ENCODE assay signal across 1 cellular context in the genomic region with DNA sequence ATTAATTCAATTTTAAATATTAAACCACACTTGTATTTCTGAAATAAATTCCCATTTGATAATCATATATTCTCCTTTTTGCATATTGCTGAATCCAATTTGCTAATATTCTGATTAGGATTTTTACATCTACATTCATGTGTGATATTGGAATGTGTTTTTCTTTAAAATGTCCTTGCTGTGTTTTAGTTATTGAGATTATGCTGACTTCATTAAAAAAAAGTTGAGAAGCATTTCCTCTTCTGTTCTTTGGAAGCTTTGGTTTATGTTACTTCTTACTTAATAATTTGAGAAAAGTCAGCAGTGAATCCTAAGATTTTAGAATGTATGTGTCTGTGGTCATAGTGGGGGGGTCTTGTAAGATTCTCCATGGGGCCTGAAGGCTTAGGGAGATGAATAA.
TF ChIP-seq lines count a peak whose summit lies in the region.

No MANE protein-coding gene starts in this region.

TF ChIP-seq in GM23338, 12 proteins besides CTCF, POLR2A, EP300 and RAD21:
- TF ChIP-seq, protein P1, sequence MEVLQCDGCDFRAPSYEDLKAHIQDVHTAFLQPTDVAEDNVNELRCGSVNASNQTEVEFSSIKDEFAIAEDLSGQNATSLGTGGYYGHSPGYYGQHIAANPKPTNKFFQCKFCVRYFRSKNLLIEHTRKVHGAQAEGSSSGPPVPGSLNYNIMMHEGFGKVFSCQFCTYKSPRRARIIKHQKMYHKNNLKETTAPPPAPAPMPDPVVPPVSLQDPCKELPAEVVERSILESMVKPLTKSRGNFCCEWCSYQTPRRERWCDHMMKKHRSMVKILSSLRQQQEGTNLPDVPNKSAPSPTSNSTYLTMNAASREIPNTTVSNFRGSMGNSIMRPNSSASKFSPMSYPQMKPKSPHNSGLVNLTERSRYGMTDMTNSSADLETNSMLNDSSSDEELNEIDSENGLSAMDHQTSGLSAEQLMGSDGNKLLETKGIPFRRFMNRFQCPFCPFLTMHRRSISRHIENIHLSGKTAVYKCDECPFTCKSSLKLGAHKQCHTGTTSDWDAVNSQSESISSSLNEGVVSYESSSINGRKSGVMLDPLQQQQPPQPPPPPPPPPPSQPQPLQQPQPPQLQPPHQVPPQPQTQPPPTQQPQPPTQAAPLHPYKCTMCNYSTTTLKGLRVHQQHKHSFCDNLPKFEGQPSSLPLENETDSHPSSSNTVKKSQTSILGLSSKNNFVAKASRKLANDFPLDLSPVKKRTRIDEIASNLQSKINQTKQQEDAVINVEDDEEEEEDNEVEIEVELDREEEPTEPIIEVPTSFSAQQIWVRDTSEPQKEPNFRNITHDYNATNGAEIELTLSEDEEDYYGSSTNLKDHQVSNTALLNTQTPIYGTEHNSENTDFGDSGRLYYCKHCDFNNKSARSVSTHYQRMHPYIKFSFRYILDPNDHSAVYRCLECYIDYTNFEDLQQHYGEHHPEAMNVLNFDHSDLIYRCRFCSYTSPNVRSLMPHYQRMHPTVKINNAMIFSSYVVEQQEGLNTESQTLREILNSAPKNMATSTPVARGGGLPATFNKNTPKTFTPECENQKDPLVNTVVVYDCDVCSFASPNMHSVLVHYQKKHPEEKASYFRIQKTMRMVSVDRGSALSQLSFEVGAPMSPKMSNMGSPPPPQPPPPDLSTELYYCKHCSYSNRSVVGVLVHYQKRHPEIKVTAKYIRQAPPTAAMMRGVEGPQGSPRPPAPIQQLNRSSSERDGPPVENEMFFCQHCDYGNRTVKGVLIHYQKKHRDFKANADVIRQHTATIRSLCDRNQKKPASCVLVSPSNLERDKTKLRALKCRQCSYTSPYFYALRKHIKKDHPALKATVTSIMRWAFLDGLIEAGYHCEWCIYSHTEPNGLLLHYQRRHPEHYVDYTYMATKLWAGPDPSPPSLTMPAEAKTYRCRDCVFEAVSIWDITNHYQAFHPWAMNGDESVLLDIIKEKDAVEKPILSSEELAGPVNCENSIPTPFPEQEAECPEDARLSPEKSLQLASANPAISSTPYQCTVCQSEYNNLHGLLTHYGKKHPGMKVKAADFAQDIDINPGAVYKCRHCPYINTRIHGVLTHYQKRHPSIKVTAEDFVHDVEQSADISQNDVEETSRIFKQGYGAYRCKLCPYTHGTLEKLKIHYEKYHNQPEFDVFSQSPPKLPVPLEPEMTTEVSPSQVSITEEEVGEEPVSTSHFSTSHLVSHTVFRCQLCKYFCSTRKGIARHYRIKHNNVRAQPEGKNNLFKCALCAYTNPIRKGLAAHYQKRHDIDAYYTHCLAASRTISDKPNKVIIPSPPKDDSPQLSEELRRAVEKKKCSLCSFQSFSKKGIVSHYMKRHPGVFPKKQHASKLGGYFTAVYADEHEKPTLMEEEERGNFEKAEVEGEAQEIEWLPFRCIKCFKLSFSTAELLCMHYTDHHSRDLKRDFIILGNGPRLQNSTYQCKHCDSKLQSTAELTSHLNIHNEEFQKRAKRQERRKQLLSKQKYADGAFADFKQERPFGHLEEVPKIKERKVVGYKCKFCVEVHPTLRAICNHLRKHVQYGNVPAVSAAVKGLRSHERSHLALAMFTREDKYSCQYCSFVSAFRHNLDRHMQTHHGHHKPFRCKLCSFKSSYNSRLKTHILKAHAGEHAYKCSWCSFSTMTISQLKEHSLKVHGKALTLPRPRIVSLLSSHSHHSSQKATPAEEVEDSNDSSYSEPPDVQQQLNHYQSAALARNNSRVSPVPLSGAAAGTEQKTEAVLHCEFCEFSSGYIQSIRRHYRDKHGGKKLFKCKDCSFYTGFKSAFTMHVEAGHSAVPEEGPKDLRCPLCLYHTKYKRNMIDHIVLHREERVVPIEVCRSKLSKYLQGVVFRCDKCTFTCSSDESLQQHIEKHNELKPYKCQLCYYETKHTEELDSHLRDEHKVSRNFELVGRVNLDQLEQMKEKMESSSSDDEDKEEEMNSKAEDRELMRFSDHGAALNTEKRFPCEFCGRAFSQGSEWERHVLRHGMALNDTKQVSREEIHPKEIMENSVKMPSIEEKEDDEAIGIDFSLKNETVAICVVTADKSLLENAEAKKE (CRISPR knock-in tag; IDR thresholded peaks at IDR 0.05) = no peak
- TF ChIP-seq CREB1 (CRISPR knock-in tag; IDR thresholded peaks at IDR 0.05; ENCODE audit: low read depth) = no peak
- TF ChIP-seq STAT1 (IDR thresholded peaks at IDR 0.05; ENCODE audit: unreplicated experiment) = no peak
- no peak for TF ChIP-seq ZNF114 (CRISPR knock-in tag; IDR thresholded peaks at IDR 0.05)
- TF ChIP-seq JUNB (IDR thresholded peaks at IDR 0.05; ENCODE audit: unreplicated experiment) = no peak
